14 cellular contexts compared by ENCODE assay signal in genomic region chr19:29367701-29368306, GRCh38.
"Had no signal": no experiment of that assay in that cellular context is flagged by ENCODE, and none has a peak within 500 bp of the region (broad histone marks: within the 10 kb centered on the region; RNA-seq: fewer than 3 reads in every experiment).

No MANE protein-coding gene starts in this region.

- H3K4me3 ChIP-seq: lower lobe of right lung, uterus had no signal

- H3K9ac ChIP-seq: parathyroid adenoma had no signal

- H3K27me3 ChIP-seq: uterus had no signal

- H3K27ac ChIP-seq: lower lobe of right lung, parathyroid adenoma, uterus had no signal

- H3K9me3 ChIP-seq: lower lobe of right lung, uterus had no signal

- H3K36me3 ChIP-seq: lower lobe of right lung, uterus had no signal

- DNase-seq: activated CD4-positive, alpha-beta memory T cell treated with anti-CD3 and anti-CD28 coated beads for 36 hours; activated CD4-positive, alpha-beta T cell treated with anti-CD3 and anti-CD28 coated beads for 36 hours; activated gamma-delta T cell; activated T-cell treated with anti-CD3 and anti-CD28 coated beads, Interleukin-2, amount 50 U/mL, for 72 hours; cortex of kidney; effector CD8-positive, alpha-beta T cell; foreskin fibroblast; hypothalamus; immature natural killer cell; lower lobe of right lung; T-cell; T-helper 9 cell; uterus had no signal

- H3K4me1 ChIP-seq: lower lobe of right lung, parathyroid adenoma, uterus had no signal
